12 cellular contexts compared by ENCODE assay signal in genomic region chr11:1540074-1540473, GRCh38. TPM values are rescaled to one million over a fixed set of nuclear protein-coding genes. Genes with fewer than 3 reads are reported as not detected.
"Had no signal": no experiment of that assay in that cellular context is flagged by ENCODE, and none has a peak within 500 bp of the region (broad histone marks: within the 10 kb centered on the region; RNA-seq: fewer than 3 reads in every experiment).

No MANE protein-coding gene starts in this region.

- H2AFZ ChIP-seq: GM23248, GM23338 had no signal

- H3K36me3 ChIP-seq: HAP-1 had no signal

- DNase-seq: GM23248, GOT3, H7, H9, HCEC 1CT, HFFc6 had no signal

- H3K9me3 ChIP-seq: HAP-1 had no signal

- ATAC-seq: GM23338, HCT116 had no signal

- H3K4me3 Mint-ChIP-seq: GM23338, H9, HFFc6 had no signal

- FAIRE-seq: H1, H54 had no signal

- H3K4me1 Mint-ChIP-seq: GM23338 had no signal

- H3K9ac ChIP-seq: GM23248 had no signal

- H3K4me2 ChIP-seq: GM23338 had no signal

- H3K4me3 ChIP-seq: GM23248, GM23338, HAP-1 had no signal

- H3K4me1 ChIP-seq: HAP-1 had no signal

- H3K27ac Mint-ChIP-seq: GM23338, H9, HFFc6 had no signal

- H3K27ac ChIP-seq: GM23248 had no signal

- H3K9me3 Mint-ChIP-seq: GM23338, H9 had no signal

RNA-seq across cellular contexts. Expression of gene DUSP8, which starts 32.0 kb away (rescaled TPM):
- polyA plus RNA-seq: GM23248 had no signal

RNA-seq across cellular contexts. Expression of gene KRTAP5-1, which starts 45.0 kb away (rescaled TPM):
- total RNA-seq: GM23248, GM23338, H1, H4, H7, H9, HFFc6 had no signal
- polyA plus RNA-seq: GM23248, GM23338, H1 had no signal

RNA-seq across cellular contexts. Expression of gene KRTAP5-2, which starts 58.0 kb away (rescaled TPM):
- total RNA-seq: GM23248, GM23338, H1, H4, H7, H9, HFFc6 had no signal
- polyA plus RNA-seq: GM23248, GM23338, H1 had no signal
